Comparison of ENCODE assay signal across 16 cellular contexts in genomic region chr4:181536753-181537434, GRCh38.
DNase-seq lines count a peak whose midpoint lies in the region; ATAC-seq and TF ChIP-seq lines count a peak whose summit lies in the region.
"Had no signal": no experiment of that assay in that cellular context is flagged by ENCODE, and none has a peak within 500 bp of the region (broad histone marks: within the 10 kb centered on the region; RNA-seq: fewer than 3 reads in every experiment).

No MANE protein-coding gene starts in this region.

- DNase-seq in NCI-H2227 (lab: John Stamatoyannopoulos, UW; ENCODE audit: unreplicated experiment): peak; percentile 36
- no peak for DNase-seq in NCI-H2227 treated with DMSO at 0.1 percent for 48 hours (lab: John Stamatoyannopoulos, UW)
- DNase-seq in NCI-H1092 (lab: John Stamatoyannopoulos, UW): peak; percentile 63
- no peak for DNase-seq in transverse colon
- no peak for DNase-seq in NCI-H524 (lab: John Stamatoyannopoulos, UW)
- DNase-seq: C1 segment of cervical spinal cord, NCI-H146, NCI-H2081 treated with DMSO at 0.1 percent for 48 hours, NCI-H446 treated with DMSO at 0.1 percent for 48 hours, SJCRH30 had no signal

- intact Hi-C loops in transverse colon (cut with DNase I; ENCODE audit: low total_unique reads): no loop called here

- H3K4me3 ChIP-seq in duodenal mucosa (ENCODE audit: low read depth in 1 of 2, low read length in 2 of 2) (peak overlapping the region; percentile 1 to 2), transverse colon (no peak overlapping the region)
- H3K4me3 ChIP-seq: SJCRH30 had no signal

- no peak for TF ChIP-seq CTCF in transverse colon (IDR thresholded peaks at IDR 0.05)

- ATAC-seq in GM19397 (IDR thresholded peaks at IDR 0.05; ENCODE audit: unreplicated experiment): no peak
- no peak for ATAC-seq in GM21825 (IDR thresholded peaks at IDR 0.05; ENCODE audit: unreplicated experiment)
- ATAC-seq: HepG2 had no signal

- H3K4me1 ChIP-seq in duodenal mucosa (ENCODE audit: control insufficient read depth in 1 of 2, insufficient read depth in 2 of 2, low read length in 2 of 2) (peaks cover 24 to 28% of the 10 kb centered on the region in 2 donors), transverse colon (peaks cover 0 to 29% (median 13%) of the 10 kb centered on the region in 4 donors)
- H3K4me1 ChIP-seq: SJCRH30 had no signal

- in situ Hi-C loops in transverse colon (cut with MboI; ENCODE audit: low pct_ligation_motif_present in 1 of 4, low pct_unique_long_range_greater_than_20kb in 1 of 4, low sequenced_read_pairs in 3 of 4): loop anchor here in 1 of 4 donors (25.0 kb wide), 1 partner anchor 400 kb away; no protein-coding TSS in a partner anchor

- H3K27me3 ChIP-seq in duodenal mucosa (ENCODE audit: control insufficient read depth in 1 of 2, insufficient read depth in 2 of 2, low read length in 2 of 2): no peaks in the 10 kb centered on the region
- no peaks in the 10 kb centered on the region for H3K27me3 ChIP-seq in transverse colon
- H3K27me3 ChIP-seq: SJCRH30 had no signal

- H3K9me3 ChIP-seq in duodenal mucosa (ENCODE audit: control insufficient read depth in 1 of 2, low read length in 2 of 2) (no peaks in the 10 kb centered on the region), transverse colon (no peaks in the 10 kb centered on the region)
- H3K9me3 ChIP-seq: SJCRH30 had no signal

- TF ChIP-seq EP300 in transverse colon (IDR thresholded peaks at IDR 0.05; ENCODE audit: low read depth): no peak

- WGBS in transverse colon (ENCODE audit: low coverage in 1 of 2), 2 donors: 22 to 26% methylated on average over 5 of the region's 5 CpGs

- H3K36me3 ChIP-seq in duodenal mucosa (ENCODE audit: control insufficient read depth in 1 of 2, insufficient read depth in 2 of 2, low read length in 2 of 2) (no peaks in the 10 kb centered on the region), transverse colon (no peaks in the 10 kb centered on the region)
- H3K36me3 ChIP-seq: SJCRH30 had no signal

- H3K9ac ChIP-seq in duodenal mucosa (ENCODE audit: low read depth in 1 of 2, low read length in 2 of 2): no peak overlapping the region
- H3K9ac ChIP-seq: KMS-11 had no signal

- no peak for TF ChIP-seq POLR2A in transverse colon (IDR thresholded peaks at IDR 0.05)

- H3K27ac ChIP-seq in duodenal mucosa (ENCODE audit: low read depth, low read length) (no peak overlapping the region), transverse colon (peak overlapping the region; percentile 15 to 52 (median 41))
- H3K27ac ChIP-seq: KMS-11, RWPE1, SJCRH30 had no signal

Comparison
In these comparisons a context has a peak if more than half of its experiments do, and no peak if none do; other contexts are left out.
1. DNase-seq: peak in NCI-H2227 (single experiment) and NCI-H1092 (single experiment); none in NCI-H2227 treated with DMSO at 0.1 percent for 48 hours (single experiment), transverse colon (single experiment) and NCI-H524 (0 of 2).
2. H3K4me3 ChIP-seq: peak in duodenal mucosa (2 of 2); none in transverse colon (0 of 4).